Comparison of ENCODE assay signal across 21 cellular contexts in the genomic region with DNA sequence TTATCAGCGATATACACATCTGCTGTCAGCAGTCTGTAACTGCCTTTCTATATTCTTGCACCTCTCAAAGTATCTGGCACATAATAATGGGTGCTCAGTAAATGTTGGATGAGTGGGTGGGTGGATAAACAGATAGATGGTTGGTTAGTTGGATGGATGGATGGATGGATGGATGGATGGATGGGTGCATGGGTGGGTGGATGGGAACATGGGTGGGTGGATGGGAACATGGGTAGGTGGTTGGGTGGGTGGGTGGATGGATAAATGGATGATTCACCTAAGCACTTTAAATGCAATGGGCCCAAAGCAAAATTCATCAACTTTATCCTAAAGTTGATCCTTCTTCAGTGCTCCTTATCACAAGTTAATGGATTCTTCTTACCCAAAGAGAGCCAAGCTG. TPM values are rescaled to one million over a fixed set of nuclear protein-coding genes. Genes with fewer than 3 reads are reported as not detected.
A peak's percentile ranks its signal among the peaks of the same experiment; 100 is the strongest.
DNase-seq lines count a peak whose midpoint lies in the region; ATAC-seq and TF ChIP-seq lines count a peak whose summit lies in the region.
"Had no signal": no experiment of that assay in that cellular context is flagged by ENCODE, and none has a peak within 500 bp of the region (broad histone marks: within the 10 kb centered on the region; RNA-seq: fewer than 3 reads in every experiment).

No MANE protein-coding gene starts in this region.

- no peak for ATAC-seq in activated naive CD8-positive, alpha-beta T cell treated with anti-CD3 and anti-CD28 coated beads, Interleukin-2, amount 50 U/mL, for 24 hours
- no peak for ATAC-seq in activated T-helper 17 cell treated with anti-CD3 and anti-CD28 coated beads, Interleukin-2, amount 50 U/mL, for 72 hours (replicated peaks)
- ATAC-seq: A549, GM23338 had no signal

- no peak overlapping the region for H4K91ac ChIP-seq in H9 (ENCODE audit: insufficient read length, low read depth, low read length)

- no peak overlapping the region for H3K4me2 ChIP-seq in H9 (ENCODE audit: insufficient read depth, insufficient read length, low read length)
- H3K4me2 ChIP-seq: A549; BLaER1 treated with 17β-estradiol and CSF1 and Interleukin-3, amounts not matched to agents 10 nM and 100 nM; GM23338 had no signal

- H3K9me3 Mint-ChIP-seq in activated naive CD4-positive, alpha-beta T cell treated with anti-CD3 and anti-CD28 coated beads, Interleukin-2, amount 50 U/mL, for 24 hours = peaks cover 9% of the 10 kb centered on the region
- peaks cover 8% of the 10 kb centered on the region for H3K9me3 Mint-ChIP-seq in activated naive CD4-positive, alpha-beta T cell treated with anti-CD3 and anti-CD28 coated beads for 36 hours
- H3K9me3 Mint-ChIP-seq in Caco-2 (ENCODE audit: unreplicated experiment) (no peaks in the 10 kb centered on the region), H9 (no peaks in the 10 kb centered on the region)
- H3K9me3 Mint-ChIP-seq in activated naive CD8-positive, alpha-beta T cell treated with anti-CD3 and anti-CD28 coated beads, Interleukin-2, amount 50 U/mL, for 24 hours = peaks cover 15% of the 10 kb centered on the region
- no peaks in the 10 kb centered on the region for H3K9me3 Mint-ChIP-seq in activated T-helper 17 cell treated with anti-CD3 and anti-CD28 coated beads, Interleukin-2, amount 50 U/mL, for 72 hours
- H3K9me3 Mint-ChIP-seq: CD4-positive, alpha-beta T cell; CD8-positive, alpha-beta memory T cell; GM23338 had no signal

- no peaks in the 10 kb centered on the region for H3K79me1 ChIP-seq in H9 (ENCODE audit: insufficient read depth, low read depth, low read length, poor library complexity, severe bottlenecking)

- H2AFZ ChIP-seq in H9 (ENCODE audit: low read length) = no peak overlapping the region
- H2AFZ ChIP-seq: GM23338 had no signal

- H3K27ac ChIP-seq in H9 (ENCODE audit: insufficient read length, low read depth, low read length) = no peak overlapping the region
- H3K27ac ChIP-seq: A549; BLaER1 treated with 17β-estradiol and CSF1 and Interleukin-3, amounts not matched to agents 10 nM and 100 nM had no signal

- no peaks in the 10 kb centered on the region for H4K20me1 ChIP-seq in H9 (ENCODE audit: control insufficient read depth, insufficient read depth, insufficient read length)

- H3K4me3 ChIP-seq in Caco-2 (ENCODE audit: low read depth, low read length) = no peak overlapping the region
- H3K4me3 ChIP-seq: A549; BLaER1 treated with 17β-estradiol and CSF1 and Interleukin-3, amounts not matched to agents 10 nM and 100 nM; GM23338; HAP-1 had no signal

- no peak overlapping the region for H3K18ac ChIP-seq in H9 (ENCODE audit: insufficient read length, low read depth, low read length)

- no peak overlapping the region for H4K5ac ChIP-seq in H9 (ENCODE audit: insufficient read length, low read depth, low read length)

- H3K56ac ChIP-seq in H9 (ENCODE audit: insufficient read length, low read depth, low read length) = no peak overlapping the region

- intact Hi-C loops in activated naive CD4-positive, alpha-beta T cell treated with anti-CD3 and anti-CD28 coated beads for 36 hours (cut with micrococcal nuclease) = no loop called here
- intact Hi-C loops in Caco-2 (cut with micrococcal nuclease; ENCODE audit: unreplicated experiment) = no loop called here

- H2AK5ac ChIP-seq in H9 (ENCODE audit: insufficient read length, low read length) = no peak overlapping the region

- H3K79me2 ChIP-seq in H9 (ENCODE audit: insufficient read depth, low read length) = no peaks in the 10 kb centered on the region

- no peak for TF ChIP-seq CTCF in Caco-2 (IDR thresholded peaks at IDR 0.05; ENCODE audit: insufficient read depth in 1 of 2, low read depth in 1 of 2, low read length in 1 of 2, severe bottlenecking in 1 of 2, unreplicated experiment in 1 of 2)
- no peak for TF ChIP-seq CTCF in H9 (conservative IDR thresholded peaks at IDR 0.05)

- no peak overlapping the region for H2BK15ac ChIP-seq in H9 (ENCODE audit: low read depth, low read length)

- WGBS in H9 (ENCODE audit: extremely low coverage, insufficient read length, low lambda C conversion rate) = no CpG with 5 or more reads among the region's 1 CpG

- no peaks in the 10 kb centered on the region for H3K23me2 ChIP-seq in H9 (ENCODE audit: insufficient read length, low read depth, low read length, poor library complexity, severe bottlenecking)

- H3K27me3 Mint-ChIP-seq in activated naive CD4-positive, alpha-beta T cell treated with anti-CD3 and anti-CD28 coated beads, Interleukin-2, amount 50 U/mL, for 24 hours = no peaks in the 10 kb centered on the region
- H3K27me3 Mint-ChIP-seq in activated naive CD4-positive, alpha-beta T cell treated with anti-CD3 and anti-CD28 coated beads for 36 hours (ENCODE audit: low read depth) = no peaks in the 10 kb centered on the region
- H3K27me3 Mint-ChIP-seq in Caco-2 (ENCODE audit: insufficient read depth, unreplicated experiment) (no peaks in the 10 kb centered on the region), H9 (ENCODE audit: low read depth) (no peaks in the 10 kb centered on the region)
- H3K27me3 Mint-ChIP-seq in activated naive CD8-positive, alpha-beta T cell treated with anti-CD3 and anti-CD28 coated beads, Interleukin-2, amount 50 U/mL, for 24 hours = no peaks in the 10 kb centered on the region
- H3K27me3 Mint-ChIP-seq in activated T-helper 17 cell treated with anti-CD3 and anti-CD28 coated beads, Interleukin-2, amount 50 U/mL, for 72 hours = no peaks in the 10 kb centered on the region
- H3K27me3 Mint-ChIP-seq: CD4-positive, alpha-beta T cell; CD8-positive, alpha-beta memory T cell had no signal

- no peak overlapping the region for H3K4ac ChIP-seq in H9 (ENCODE audit: low read depth, low read length)

- H3K23ac ChIP-seq in H9 (ENCODE audit: insufficient read length, low read depth, low read length) = no peak overlapping the region

- no peak for DNase-seq in activated naive CD4-positive, alpha-beta T cell treated with anti-CD3 and anti-CD28 coated beads for 36 hours
- no peak for DNase-seq in Caco-2
- no peak for DNase-seq in activated naive CD8-positive, alpha-beta T cell treated with anti-CD3 and anti-CD28 coated beads, Interleukin-2, amount 50 U/mL, for 24 hours
- DNase-seq in H9 = no peak
- DNase-seq: 8988T; ACHN; AML-193; BE2C; Calu3; CD4-positive, alpha-beta T cell; DMS53; DMS79 treated with DMSO at 0.1 percent for 48 hours; GF-D8 had no signal

- no peak overlapping the region for H2BK12ac ChIP-seq in H9 (ENCODE audit: insufficient read length, low read depth, low read length)

- no peak overlapping the region for H3K9ac ChIP-seq in H9 (ENCODE audit: extremely low read depth, insufficient read length, low read length)
- H3K9ac ChIP-seq: BLaER1 treated with 17β-estradiol and CSF1 and Interleukin-3, amounts not matched to agents 10 nM and 100 nM had no signal

- no peak overlapping the region for H2BK20ac ChIP-seq in H9 (ENCODE audit: low read depth, low read length, poor library complexity, severe bottlenecking)

- CTCF ChIA-PET in activated naive CD4-positive, alpha-beta T cell treated with anti-CD3 and anti-CD28 coated beads for 36 hours (lab: Charles Lee) = no interaction called here
- CTCF ChIA-PET in Caco-2 (lab: Charles Lee) = no interaction called here

- H3T11ph ChIP-seq in H9 (ENCODE audit: low read length) = no peak overlapping the region

- H4K8ac ChIP-seq in H9 (replicated peaks; ENCODE audit: insufficient read length, low read depth, low read length) = no peak overlapping the region

- no peaks in the 10 kb centered on the region for H3K9me3 ChIP-seq in Caco-2
- H3K9me3 ChIP-seq in H9 (ENCODE audit: control insufficient read depth, low read depth, low read length) = no peaks in the 10 kb centered on the region
- H3K9me3 ChIP-seq: A549; BE2C; BLaER1 treated with 17β-estradiol and CSF1 and Interleukin-3, amounts not matched to agents 10 nM and 100 nM; HAP-1 had no signal

- H3K27ac Mint-ChIP-seq in activated naive CD4-positive, alpha-beta T cell treated with anti-CD3 and anti-CD28 coated beads, Interleukin-2, amount 50 U/mL, for 24 hours = no peak overlapping the region
- H3K27ac Mint-ChIP-seq in activated naive CD4-positive, alpha-beta T cell treated with anti-CD3 and anti-CD28 coated beads for 36 hours = no peak overlapping the region
- H3K27ac Mint-ChIP-seq in Caco-2 (ENCODE audit: unreplicated experiment) (peak overlapping the region; percentile 34), H9 (no peak overlapping the region)
- H3K27ac Mint-ChIP-seq in activated naive CD8-positive, alpha-beta T cell treated with anti-CD3 and anti-CD28 coated beads, Interleukin-2, amount 50 U/mL, for 24 hours = peak overlapping the region; percentile 69
- no peak overlapping the region for H3K27ac Mint-ChIP-seq in activated T-helper 17 cell treated with anti-CD3 and anti-CD28 coated beads, Interleukin-2, amount 50 U/mL, for 72 hours
- H3K27ac Mint-ChIP-seq: CD4-positive, alpha-beta T cell; GM23338 had no signal

- BruUV-seq in Caco-2 (replicated peaks; lab: Mats Ljungman, UMichigan) = no TSS peak

- H2BK5ac ChIP-seq in H9 (ENCODE audit: insufficient read length, low read length) = no peak overlapping the region

- H3K4me3 Mint-ChIP-seq in activated naive CD4-positive, alpha-beta T cell treated with anti-CD3 and anti-CD28 coated beads, Interleukin-2, amount 50 U/mL, for 24 hours = peak overlapping the region; percentile 5
- no peak overlapping the region for H3K4me3 Mint-ChIP-seq in activated naive CD4-positive, alpha-beta T cell treated with anti-CD3 and anti-CD28 coated beads for 36 hours
- H3K4me3 Mint-ChIP-seq in Caco-2 (ENCODE audit: unreplicated experiment) = no peak overlapping the region
- H3K4me3 Mint-ChIP-seq in activated naive CD8-positive, alpha-beta T cell treated with anti-CD3 and anti-CD28 coated beads, Interleukin-2, amount 50 U/mL, for 24 hours = no peak overlapping the region
- no peak overlapping the region for H3K4me3 Mint-ChIP-seq in H9
- H3K4me3 Mint-ChIP-seq in activated T-helper 17 cell treated with anti-CD3 and anti-CD28 coated beads, Interleukin-2, amount 50 U/mL, for 72 hours = no peak overlapping the region
- H3K4me3 Mint-ChIP-seq: CD14-positive monocyte; CD4-positive, alpha-beta T cell; GM23338 had no signal

- peaks cover 20% of the 10 kb centered on the region for H3K4me1 Mint-ChIP-seq in activated naive CD4-positive, alpha-beta T cell treated with anti-CD3 and anti-CD28 coated beads, Interleukin-2, amount 50 U/mL, for 24 hours
- H3K4me1 Mint-ChIP-seq in activated naive CD4-positive, alpha-beta T cell treated with anti-CD3 and anti-CD28 coated beads for 36 hours (ENCODE audit: low read depth) = peaks cover 13% of the 10 kb centered on the region
- H3K4me1 Mint-ChIP-seq in Caco-2 (ENCODE audit: low read depth, unreplicated experiment) = peaks cover 24% of the 10 kb centered on the region
- peaks cover 17% of the 10 kb centered on the region for H3K4me1 Mint-ChIP-seq in activated naive CD8-positive, alpha-beta T cell treated with anti-CD3 and anti-CD28 coated beads, Interleukin-2, amount 50 U/mL, for 24 hours
- H3K4me1 Mint-ChIP-seq in H9 = no peaks in the 10 kb centered on the region
- peaks cover 10% of the 10 kb centered on the region for H3K4me1 Mint-ChIP-seq in activated T-helper 17 cell treated with anti-CD3 and anti-CD28 coated beads, Interleukin-2, amount 50 U/mL, for 72 hours
- H3K4me1 Mint-ChIP-seq: CD14-positive monocyte, GM23338 had no signal

- no peak overlapping the region for H2BK120ac ChIP-seq in H9 (ENCODE audit: low read depth, low read length, poor library complexity, severe bottlenecking)

- H3K14ac ChIP-seq in H9 (ENCODE audit: insufficient read depth, low read length) = no peak overlapping the region

- POLR2A ChIA-PET in Caco-2 (lab: Charles Lee) = no interaction called here

- peaks cover 6% of the 10 kb centered on the region for H3K36me3 ChIP-seq in Caco-2 (ENCODE audit: control insufficient read depth, insufficient read depth, low read length)

- H3K27me3 ChIP-seq in Caco-2 (replicated peaks; ENCODE audit: control insufficient read depth, insufficient read depth, low read length) = no peaks in the 10 kb centered on the region
- H3K27me3 ChIP-seq in H9 (ENCODE audit: insufficient read depth, low read length) = no peaks in the 10 kb centered on the region
- H3K27me3 ChIP-seq: BE2C; BLaER1 treated with 17β-estradiol and CSF1 and Interleukin-3, amounts not matched to agents 10 nM and 100 nM had no signal

- H3K4me1 ChIP-seq in Caco-2 = peaks cover 19% of the 10 kb centered on the region
- no peaks in the 10 kb centered on the region for H3K4me1 ChIP-seq in H9 (ENCODE audit: insufficient read depth, low read length)
- H3K4me1 ChIP-seq: HAP-1 had no signal

- H3K36me3 Mint-ChIP-seq in activated naive CD4-positive, alpha-beta T cell treated with anti-CD3 and anti-CD28 coated beads, Interleukin-2, amount 50 U/mL, for 24 hours = peaks cover 31% of the 10 kb centered on the region
- H3K36me3 Mint-ChIP-seq in activated naive CD4-positive, alpha-beta T cell treated with anti-CD3 and anti-CD28 coated beads for 36 hours (ENCODE audit: low read depth) = peaks cover 32% of the 10 kb centered on the region
- H3K36me3 Mint-ChIP-seq in Caco-2 (ENCODE audit: insufficient read depth, unreplicated experiment) (peaks cover 32% of the 10 kb centered on the region), H9 (ENCODE audit: insufficient read depth in 1 of 3, low read depth in 3 of 3) (peaks cover 9 to 26% (median 16%) of the 10 kb centered on the region in 3 experiments; a peak in 6 of 7 replicates)
- peaks cover 56% of the 10 kb centered on the region for H3K36me3 Mint-ChIP-seq in activated naive CD8-positive, alpha-beta T cell treated with anti-CD3 and anti-CD28 coated beads, Interleukin-2, amount 50 U/mL, for 24 hours (ENCODE audit: low read depth)
- peaks cover 82% of the 10 kb centered on the region for H3K36me3 Mint-ChIP-seq in activated T-helper 17 cell treated with anti-CD3 and anti-CD28 coated beads, Interleukin-2, amount 50 U/mL, for 72 hours (ENCODE audit: low read depth)

RNA-seq across cellular contexts. Expression of a gene that starts 48.6 kb away (rescaled TPM):
- total RNA-seq in activated naive CD4-positive, alpha-beta T cell treated with anti-CD3 and anti-CD28 coated beads for 36 hours = 10 to 100 TPM; 34.7 to 39.5 TPM
- total RNA-seq in Caco-2 (2022) (63.8 and 70.0 TPM in 2 replicates), H9 (2021) (49.3 and 49.8 TPM in 2 replicates)
- 100 to 1,000 TPM in 1 of 2 donors, 10 to 100 TPM in 1; 81.9 to 117 TPM for total RNA-seq in activated T-helper 17 cell treated with anti-CD3 and anti-CD28 coated beads, Interleukin-2, amount 50 U/mL, for 72 hours

Comparison
In these comparisons a context has a peak if more than half of its experiments do, and no peak if none do; other contexts are left out.
1. H3K27ac Mint-ChIP-seq: peak in Caco-2 (single experiment) and activated naive CD8-positive, alpha-beta T cell treated with anti-CD3 and anti-CD28 coated beads, Interleukin-2, amount 50 U/mL, for 24 hours (single experiment); none in activated naive CD4-positive, alpha-beta T cell treated with anti-CD3 and anti-CD28 coated beads, Interleukin-2, amount 50 U/mL, for 24 hours (single experiment), activated naive CD4-positive, alpha-beta T cell treated with anti-CD3 and anti-CD28 coated beads for 36 hours (single experiment), H9 (0 of 3) and activated T-helper 17 cell treated with anti-CD3 and anti-CD28 coated beads, Interleukin-2, amount 50 U/mL, for 72 hours (single experiment).